In genomic region chr5:167699434-167699833, GRCh38 we compare ENCODE assay signal across 2 cellular contexts.
TF ChIP-seq lines count a peak whose summit lies in the region.

No MANE protein-coding gene starts in this region.

TF ChIP-seq in HCT116, 20 proteins besides CTCF, POLR2A, EP300 and RAD21 (continued from another document):
- TF ChIP-seq ZBTB33 (IDR thresholded peaks at IDR 0.05; ENCODE audit: extremely low read depth, insufficient replicate concordance, low read length) (no peak), EGR1 (IDR thresholded peaks at IDR 0.05; ENCODE audit: low read depth) (0 out of 2 replicates have a peak, but pooled peaks have one; percentile 14), SP1 (IDR thresholded peaks at IDR 0.05; ENCODE audit: low read depth) (peak; percentile 93), ZNF274 (IDR thresholded peaks at IDR 0.05; ENCODE audit: low read depth, low read length) (no peak), SRF (IDR thresholded peaks at IDR 0.05; ENCODE audit: low read depth) (no peak), CEBPB (IDR thresholded peaks at IDR 0.05; ENCODE audit: low read depth) (peak; percentile 84), ZFX (IDR thresholded peaks at IDR 0.05) (no peak), FOSL1 (IDR thresholded peaks at IDR 0.05; ENCODE audit: low read depth) (peak; percentile 95), REST (IDR thresholded peaks at IDR 0.05; ENCODE audit: low read depth) (no peak), JUND (IDR thresholded peaks at IDR 0.05) (peak; percentile 95), ATF3 (IDR thresholded peaks at IDR 0.05) (no peak), EZH2phosphoT487 (IDR thresholded peaks at IDR 0.05; ENCODE audit: borderline replicate concordance) (no peak), SIN3A (IDR thresholded peaks at IDR 0.05; ENCODE audit: low read depth) (peak; percentile 81; the same call in 1 of the 2 replicates)

TF ChIP-seq in SK-N-SH, 30 proteins besides CTCF, POLR2A, EP300 and RAD21 (continued from another document):
- TF ChIP-seq ZBTB33 (IDR thresholded peaks at IDR 0.05; ENCODE audit: borderline replicate concordance, low read depth) (peak; percentile 52; the same call in 1 of the 2 replicates), MAX (IDR thresholded peaks at IDR 0.05; ENCODE audit: low read depth) (no peak), FOXM1 (IDR thresholded peaks at IDR 0.05; ENCODE audit: low read depth) (peak; percentile 65; the same call in 1 of the 2 replicates), RXRA (IDR thresholded peaks at IDR 0.05; ENCODE audit: borderline replicate concordance, low read depth) (peak; percentile 95), NRF1 (IDR thresholded peaks at IDR 0.05; ENCODE audit: low read depth, low read length) (peak; percentile 36; the same call in 1 of the 2 replicates), JUND (IDR thresholded peaks at IDR 0.05) (peak; percentile 95), TAF1 (IDR thresholded peaks at IDR 0.05; ENCODE audit: borderline replicate concordance, low read depth, low read length) (no peak), TEAD4 (IDR thresholded peaks at IDR 0.05; ENCODE audit: borderline replicate concordance, insufficient read depth) (peak; percentile 89), GABPA (IDR thresholded peaks at IDR 0.05; ENCODE audit: low read depth) (no peak), TCF12 (IDR thresholded peaks at IDR 0.05) (peak; percentile 83), GATA2 (CRISPR knock-in tag; IDR thresholded peaks at IDR 0.05) (no peak), REST (IDR thresholded peaks at IDR 0.05; ENCODE audit: low read depth, low read length) (0 out of 2 replicates have a peak, but pooled peaks have one; percentile 17), POLR2AphosphoS5 (IDR thresholded peaks at IDR 0.05; ENCODE audit: low read depth, low read length) (peak; percentile 68; the same call in 1 of the 2 replicates)
